Comparison of ENCODE assay signal across 33 cellular contexts in the genomic region with DNA sequence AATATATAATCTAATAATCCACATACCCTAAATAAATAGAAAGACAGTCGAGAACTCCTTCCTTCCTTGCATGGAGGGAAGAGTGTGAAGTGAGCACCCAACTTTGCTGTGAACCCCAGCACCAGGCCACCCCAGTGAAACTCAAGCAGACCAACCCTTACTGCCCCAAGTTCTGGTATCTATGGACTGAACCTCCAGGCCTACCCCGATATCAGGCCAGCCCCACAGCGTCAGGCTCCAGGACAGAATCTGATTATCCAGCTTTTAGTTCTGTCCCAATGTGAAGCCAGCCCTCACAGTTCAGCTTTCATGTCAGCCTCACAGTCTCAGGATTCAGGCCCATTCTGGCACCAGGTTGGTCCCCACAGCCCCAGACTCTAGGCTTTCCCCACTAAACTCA.
"Had no signal": no experiment of that assay in that cellular context is flagged by ENCODE, and none has a peak within 500 bp of the region (broad histone marks: within the 10 kb centered on the region; RNA-seq: fewer than 3 reads in every experiment).

No MANE protein-coding gene starts in this region.

- H3K36me3 ChIP-seq: brain microvascular endothelial cell, breast epithelium, WERI-Rb-1 had no signal

- DNase-seq: activated CD4-positive, alpha-beta memory T cell treated with anti-CD3 and anti-CD28 coated beads, Interleukin-2, amount 10 ng/mL, durations not matched to agents 7 days and 5 days; activated CD4-positive, alpha-beta T cell treated with anti-CD3 and anti-CD28 coated beads for 1 hour; activated CD4-positive, alpha-beta T cell treated with anti-CD3 and anti-CD28 coated beads for 36 hours; activated CD4-positive, alpha-beta T cell treated with anti-CD3 and anti-CD28 coated beads for 48 hours; activated CD4-positive, alpha-beta T cell treated with anti-CD3 and anti-CD28 coated beads, Interleukin-2, amount 10 ng/mL, durations not matched to agents 7 days and 5 days; activated CD4-positive, alpha-beta T cell treated with anti-CD3 and anti-CD28 coated beads, Interleukin-2, amount 50 U/mL, for 48 hours; activated CD4-positive, CD25-positive, alpha-beta regulatory T cell; activated CD8-positive, alpha-beta memory T cell treated with anti-CD3 and anti-CD28 coated beads for 24 hours; activated CD8-positive, alpha-beta memory T cell treated with anti-CD3 and anti-CD28 coated beads, Interleukin-2, amount 10 ng/mL, durations not matched to agents 7 days and 5 days; activated CD8-positive, alpha-beta memory T cell treated with anti-CD3 and anti-CD28 coated beads, Interleukin-2, amount 50 U/mL, for 48 hours; activated CD8-positive, alpha-beta T cell treated with anti-CD3 and anti-CD28 coated beads, Interleukin-2, amount 10 ng/mL, durations not matched to agents 7 days and 5 days; activated effector memory CD4-positive, alpha-beta T cell treated with Interleukin-2 at 50 U/mL for 16 hours; activated gamma-delta T cell; activated naive CD4-positive, alpha-beta T cell treated with anti-CD3 and anti-CD28 coated beads, Interleukin-2, amount 10 ng/mL, durations not matched to agents 7 days and 5 days; activated naive CD4-positive, alpha-beta T cell treated with Interleukin-2 at 50 U/mL for 16 hours; activated naive CD8-positive, alpha-beta T cell treated with anti-CD3 and anti-CD28 coated beads, Interleukin-2, amount 10 ng/mL, durations not matched to agents 7 days and 5 days; activated naive CD8-positive, alpha-beta T cell treated with anti-CD3 and anti-CD28 coated beads, Interleukin-2, amount 50 U/mL, for 24 hours; activated T-cell treated with anti-CD3 and anti-CD28 coated beads, Interleukin-2, amount 50 U/mL, for 24 hours; activated T-cell treated with anti-CD3 and anti-CD28 coated beads, Interleukin-2, amount 50 U/mL, for 48 hours; amygdala; anterior cingulate cortex; body of pancreas; brain microvascular endothelial cell; central memory CD4-positive, alpha-beta T cell; T-helper 1 cell; T-helper 2 cell; T-helper 9 cell; WERI-Rb-1 had no signal

- H3K4me1 ChIP-seq: body of pancreas, breast epithelium had no signal

- H3K9me3 ChIP-seq: body of pancreas, breast epithelium had no signal

- FAIRE-seq: astrocyte, TTC549 had no signal

- H3K27ac ChIP-seq: body of pancreas, brain microvascular endothelial cell, breast epithelium, WERI-Rb-1 had no signal

- H3K4me3 ChIP-seq: body of pancreas, breast epithelium had no signal

- ATAC-seq: activated CD4-positive, alpha-beta T cell treated with anti-CD3 and anti-CD28 coated beads for 36 hours; activated CD4-positive, CD25-positive, alpha-beta regulatory T cell treated with anti-CD3 and anti-CD28 coated beads, Interleukin-2, amount 50 U/mL, for 24 hours; activated CD8-positive, alpha-beta memory T cell treated with anti-CD3 and anti-CD28 coated beads, Interleukin-2, amount 10 ng/mL, durations not matched to agents 7 days and 5 days; activated CD8-positive, alpha-beta T cell treated with anti-CD3 and anti-CD28 coated beads, Interleukin-2, amount 10 ng/mL, durations not matched to agents 7 days and 5 days; activated naive CD8-positive, alpha-beta T cell treated with anti-CD3 and anti-CD28 coated beads, Interleukin-2, amount 50 U/mL, for 24 hours; body of pancreas; WTC11 had no signal

- H3K27me3 ChIP-seq: body of pancreas, brain microvascular endothelial cell, breast epithelium had no signal
